ENCODE assay signal across 8 cellular contexts in the genomic region with DNA sequence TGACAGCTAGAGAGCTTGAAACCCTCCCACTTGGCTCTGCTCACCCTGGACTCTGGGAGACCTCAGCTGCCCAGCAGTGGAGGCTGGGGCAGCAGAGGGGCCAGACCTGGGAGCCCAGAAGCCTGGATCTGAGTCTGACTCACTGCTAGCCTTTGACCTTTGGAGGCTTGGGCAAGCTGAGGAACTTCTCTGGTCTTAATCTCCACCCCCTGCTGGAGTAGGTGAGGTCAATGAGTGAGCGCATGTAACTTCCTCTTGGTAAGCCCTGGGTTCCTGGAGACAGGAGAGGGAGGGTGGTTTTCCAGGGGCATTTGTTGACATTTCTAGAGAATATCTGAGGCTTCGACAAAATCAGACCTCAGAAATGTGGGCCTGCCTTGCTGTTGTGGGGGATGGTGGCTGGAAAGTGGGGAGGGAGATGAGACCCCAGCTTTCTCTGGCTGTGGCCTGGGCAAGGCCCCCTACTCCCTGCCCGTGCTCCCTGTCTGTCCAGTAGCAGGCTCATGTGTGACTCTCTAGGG.
DNase-seq lines count a peak whose midpoint lies in the region; ATAC-seq, FAIRE-seq and TF ChIP-seq lines count a peak whose summit lies in the region.

No MANE protein-coding gene starts in this region.

- peak overlapping the region; percentile 74 for H3K27ac Mint-ChIP-seq in activated T-helper 1 cell treated with anti-CD3 and anti-CD28 coated beads, Interleukin-12 subunit alpha, Interleukin-12 subunit beta, Interleukin-2, Interleukin-4 antibody, amounts not matched to agents 30 ng/mL and 10 ng/mL and 1 ng/mL, durations not matched to agents 14 hours and 24 hours and 36 hours

- no peak overlapping the region for H3K4me3 Mint-ChIP-seq in activated T-helper 1 cell treated with anti-CD3 and anti-CD28 coated beads, Interleukin-12 subunit alpha, Interleukin-12 subunit beta, Interleukin-2, Interleukin-4 antibody, amounts not matched to agents 30 ng/mL and 10 ng/mL and 1 ng/mL, durations not matched to agents 14 hours and 24 hours and 36 hours

- POLR2A ChIA-PET in HepG2 (lab: Yijun Ruan, JAX): no interaction called here

- no peaks in the 10 kb centered on the region for H3K36me3 ChIP-seq in HepG2 (replicated peaks in 1 of 2; ENCODE audit: control insufficient read depth in 1 of 2, insufficient read depth in 2 of 2, low read length in 2 of 2)

- TF ChIP-seq CTCF in HepG2 (CRISPR knock-in tag; IDR thresholded peaks at IDR 0.05): no peak

- FAIRE-seq in HTR-8/SVneo (lab: Jason Lieb, UNC) (no peak), HepG2 (lab: Jason Lieb, UNC) (peak; percentile 80)

- H3K4me3 ChIP-seq in HepG2 (replicated peaks in 1 of 3; ENCODE audit: insufficient read depth in 1 of 3, low read depth in 2 of 3, low read length in 3 of 3): peak overlapping the region in 1 of 3 experiments; percentile 19; a peak in 1 of 6 replicates

- no peak overlapping the region for H3K9ac ChIP-seq in HepG2 (ENCODE audit: insufficient read depth, low read depth, low read length)

- CTCF ChIA-PET in HepG2 (lab: Yijun Ruan, JAX; ENCODE audit: low intra/inter-chr PET ratio, low total read pairs): no interaction called here

- in situ Hi-C loops in HepG2 (cut with HindIII; ENCODE audit: extremely low pct_ligation_motif_present, low pct_unique_long_range_greater_than_20kb): no loop called here

- H3K9me3 ChIP-seq in HepG2 (ENCODE audit: low read length): no peaks in the 10 kb centered on the region

- intact Hi-C loops in activated T-helper 1 cell treated with anti-CD3 and anti-CD28 coated beads, Interleukin-12 subunit alpha, Interleukin-12 subunit beta, Interleukin-2, Interleukin-4 antibody, amounts not matched to agents 30 ng/mL and 10 ng/mL and 1 ng/mL, durations not matched to agents 14 hours and 24 hours and 36 hours (cut with micrococcal nuclease): loop anchor here (1.0 to 2.0 kb wide), 8 partner anchors 9 to 281 kb away; a partner anchor contains a TSS
- intact Hi-C loops in HepG2 (cut with micrococcal nuclease; ENCODE audit: unreplicated experiment): no loop called here

- H3K4me1 Mint-ChIP-seq in activated T-helper 1 cell treated with anti-CD3 and anti-CD28 coated beads, Interleukin-12 subunit alpha, Interleukin-12 subunit beta, Interleukin-2, Interleukin-4 antibody, amounts not matched to agents 30 ng/mL and 10 ng/mL and 1 ng/mL, durations not matched to agents 14 hours and 24 hours and 36 hours (ENCODE audit: low read depth): peaks cover 47% of the 10 kb centered on the region

- H3K27me3 ChIP-seq in HepG2 (ENCODE audit: control insufficient read depth in 1 of 2, insufficient read depth in 2 of 2, low read length in 2 of 2): peaks cover 0 to 6% of the 10 kb centered on the region in 2 experiments; a peak in 3 of 5 replicates

- H3K4me2 ChIP-seq in HepG2 (ENCODE audit: low read depth, low read length): peak overlapping the region; percentile 54

- no peak for TF ChIP-seq RAD21 in HepG2 (CRISPR knock-in tag; IDR thresholded peaks at IDR 0.05)

- peak in 1 of 2 experiments; percentile 50; a peak in 2 of 4 replicates for TF ChIP-seq EP300 in HepG2 (IDR thresholded peaks at IDR 0.05; ENCODE audit: low read depth in 2 of 2, low read length in 2 of 2)
- no peak for TF ChIP-seq EP300 in HepG2 (CRISPR knock-in tag; IDR thresholded peaks at IDR 0.05; ENCODE audit: borderline replicate concordance)

- H2AFZ ChIP-seq in HepG2 (ENCODE audit: low read length): no peak overlapping the region

- no peaks in the 10 kb centered on the region for H3K36me3 Mint-ChIP-seq in activated T-helper 1 cell treated with anti-CD3 and anti-CD28 coated beads, Interleukin-12 subunit alpha, Interleukin-12 subunit beta, Interleukin-2, Interleukin-4 antibody, amounts not matched to agents 30 ng/mL and 10 ng/mL and 1 ng/mL, durations not matched to agents 14 hours and 24 hours and 36 hours (ENCODE audit: low read depth)

- no peak overlapping the region for H3K27ac ChIP-seq in HepG2 (ENCODE audit: extremely low read length, insufficient read depth, low read length)

- DNase-seq in AML-193 (lab: John Stamatoyannopoulos, UW): peak; percentile 69 to 71
- DNase-seq in HTR-8/SVneo (ENCODE audit: insufficient read length, low spot score): peak; percentile 91
- no peak for DNase-seq in activated T-helper 1 cell treated with anti-CD3 and anti-CD28 coated beads, Interleukin-12 subunit alpha, Interleukin-12 subunit beta, Interleukin-2, Interleukin-4 antibody, amounts not matched to agents 30 ng/mL and 10 ng/mL and 1 ng/mL, durations not matched to agents 14 hours and 24 hours and 36 hours (ENCODE audit: low spot score)
- peak; percentile 83 for DNase-seq in HepG2 (ENCODE audit: low spot score)
- DNase-seq in DMS 273 (lab: John Stamatoyannopoulos, UW; ENCODE audit: unreplicated experiment): no peak
- no peak for DNase-seq in medulla oblongata (ENCODE audit: extremely low spot score)

- no peaks in the 10 kb centered on the region for H3K79me2 ChIP-seq in HepG2 (ENCODE audit: insufficient read depth, low read length)

- H3K27me3 Mint-ChIP-seq in activated T-helper 1 cell treated with anti-CD3 and anti-CD28 coated beads, Interleukin-12 subunit alpha, Interleukin-12 subunit beta, Interleukin-2, Interleukin-4 antibody, amounts not matched to agents 30 ng/mL and 10 ng/mL and 1 ng/mL, durations not matched to agents 14 hours and 24 hours and 36 hours (ENCODE audit: insufficient read depth): no peaks in the 10 kb centered on the region

- 0% methylated on average over 1 of the region's 3 CpGs for WGBS in HepG2 (ENCODE audit: low lambda C conversion rate)

- no TSS peak for BruUV-seq in HepG2 (replicated peaks; lab: Mats Ljungman, UMichigan)

- peaks cover 9% of the 10 kb centered on the region for H3K9me3 Mint-ChIP-seq in activated T-helper 1 cell treated with anti-CD3 and anti-CD28 coated beads, Interleukin-12 subunit alpha, Interleukin-12 subunit beta, Interleukin-2, Interleukin-4 antibody, amounts not matched to agents 30 ng/mL and 10 ng/mL and 1 ng/mL, durations not matched to agents 14 hours and 24 hours and 36 hours

- no peaks in the 10 kb centered on the region for H4K20me1 ChIP-seq in HepG2 (ENCODE audit: insufficient read depth, low read length)

- H3K4me1 ChIP-seq in HepG2 (ENCODE audit: insufficient read depth, low read length): peaks cover 42% of the 10 kb centered on the region

- no peak for TF ChIP-seq POLR2A in HepG2 (IDR thresholded peaks at IDR 0.05; ENCODE audit: insufficient read depth in 1 of 2, low read depth in 2 of 2, low read length in 2 of 2)

- peak; percentile 80 for ATAC-seq in HepG2
- no peak for ATAC-seq in HG02763 (IDR thresholded peaks at IDR 0.05; ENCODE audit: unreplicated experiment)
- ATAC-seq in GM18519 (IDR thresholded peaks at IDR 0.05; ENCODE audit: low FRiP score, unreplicated experiment): no peak

TF ChIP-seq in HepG2, 621 proteins besides CTCF, POLR2A, EP300 and RAD21 (continues in another document):
- TF ChIP-seq ISL2 (CRISPR knock-in tag; IDR thresholded peaks at IDR 0.05) (no peak), ZNF775 (CRISPR knock-in tag; IDR thresholded peaks at IDR 0.05; ENCODE audit: borderline replicate concordance) (no peak), JUND (CRISPR knock-in tag; IDR thresholded peaks at IDR 0.05) (0 out of 2 replicates have a peak, but pooled peaks have one; percentile 47), SKI (IDR thresholded peaks at IDR 0.05; ENCODE audit: partially characterized antibody) (peak; percentile 13), ZNF879 (CRISPR knock-in tag; IDR thresholded peaks at IDR 0.05) (no peak), NR2C2 (CRISPR knock-in tag; IDR thresholded peaks at IDR 0.05; ENCODE audit: borderline replicate concordance) (peak; percentile 59; the same call in 1 of the 2 replicates)
- TF ChIP-seq, protein P1, sequence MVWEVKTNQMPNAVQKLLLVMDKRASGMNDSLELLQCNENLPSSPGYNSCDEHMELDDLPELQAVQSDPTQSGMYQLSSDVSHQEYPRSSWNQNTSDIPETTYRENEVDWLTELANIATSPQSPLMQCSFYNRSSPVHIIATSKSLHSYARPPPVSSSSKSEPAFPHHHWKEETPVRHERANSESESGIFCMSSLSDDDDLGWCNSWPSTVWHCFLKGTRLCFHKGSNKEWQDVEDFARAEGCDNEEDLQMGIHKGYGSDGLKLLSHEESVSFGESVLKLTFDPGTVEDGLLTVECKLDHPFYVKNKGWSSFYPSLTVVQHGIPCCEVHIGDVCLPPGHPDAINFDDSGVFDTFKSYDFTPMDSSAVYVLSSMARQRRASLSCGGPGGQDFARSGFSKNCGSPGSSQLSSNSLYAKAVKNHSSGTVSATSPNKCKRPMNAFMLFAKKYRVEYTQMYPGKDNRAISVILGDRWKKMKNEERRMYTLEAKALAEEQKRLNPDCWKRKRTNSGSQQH (CRISPR knock-in tag; IDR thresholded peaks at IDR 0.05; ENCODE audit: low read depth): 0 out of 2 replicates have a peak, but pooled peaks have one; percentile 37
- TF ChIP-seq, protein P2, sequence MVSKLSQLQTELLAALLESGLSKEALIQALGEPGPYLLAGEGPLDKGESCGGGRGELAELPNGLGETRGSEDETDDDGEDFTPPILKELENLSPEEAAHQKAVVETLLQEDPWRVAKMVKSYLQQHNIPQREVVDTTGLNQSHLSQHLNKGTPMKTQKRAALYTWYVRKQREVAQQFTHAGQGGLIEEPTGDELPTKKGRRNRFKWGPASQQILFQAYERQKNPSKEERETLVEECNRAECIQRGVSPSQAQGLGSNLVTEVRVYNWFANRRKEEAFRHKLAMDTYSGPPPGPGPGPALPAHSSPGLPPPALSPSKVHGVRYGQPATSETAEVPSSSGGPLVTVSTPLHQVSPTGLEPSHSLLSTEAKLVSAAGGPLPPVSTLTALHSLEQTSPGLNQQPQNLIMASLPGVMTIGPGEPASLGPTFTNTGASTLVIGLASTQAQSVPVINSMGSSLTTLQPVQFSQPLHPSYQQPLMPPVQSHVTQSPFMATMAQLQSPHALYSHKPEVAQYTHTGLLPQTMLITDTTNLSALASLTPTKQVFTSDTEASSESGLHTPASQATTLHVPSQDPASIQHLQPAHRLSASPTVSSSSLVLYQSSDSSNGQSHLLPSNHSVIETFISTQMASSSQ (IDR thresholded peaks at IDR 0.05; ENCODE audit: low read depth): no peak
- TF ChIP-seq, protein P2 (CRISPR knock-in tag; IDR thresholded peaks at IDR 0.05; ENCODE audit: borderline replicate concordance): no peak

Comparison
In these comparisons a context has a peak if more than half of its experiments do, and no peak if none do; other contexts are left out.
1. DNase-seq: peak in AML-193 (2 of 2), HTR-8/SVneo (single experiment) and HepG2 (single experiment); none in activated T-helper 1 cell treated with anti-CD3 and anti-CD28 coated beads, Interleukin-12 subunit alpha, Interleukin-12 subunit beta, Interleukin-2, Interleukin-4 antibody, amounts not matched to agents 30 ng/mL and 10 ng/mL and 1 ng/mL, durations not matched to agents 14 hours and 24 hours and 36 hours (single experiment), DMS 273 (single experiment) and medulla oblongata (single experiment).